ENCODE assay signal across 10 cellular contexts in the genomic region with DNA sequence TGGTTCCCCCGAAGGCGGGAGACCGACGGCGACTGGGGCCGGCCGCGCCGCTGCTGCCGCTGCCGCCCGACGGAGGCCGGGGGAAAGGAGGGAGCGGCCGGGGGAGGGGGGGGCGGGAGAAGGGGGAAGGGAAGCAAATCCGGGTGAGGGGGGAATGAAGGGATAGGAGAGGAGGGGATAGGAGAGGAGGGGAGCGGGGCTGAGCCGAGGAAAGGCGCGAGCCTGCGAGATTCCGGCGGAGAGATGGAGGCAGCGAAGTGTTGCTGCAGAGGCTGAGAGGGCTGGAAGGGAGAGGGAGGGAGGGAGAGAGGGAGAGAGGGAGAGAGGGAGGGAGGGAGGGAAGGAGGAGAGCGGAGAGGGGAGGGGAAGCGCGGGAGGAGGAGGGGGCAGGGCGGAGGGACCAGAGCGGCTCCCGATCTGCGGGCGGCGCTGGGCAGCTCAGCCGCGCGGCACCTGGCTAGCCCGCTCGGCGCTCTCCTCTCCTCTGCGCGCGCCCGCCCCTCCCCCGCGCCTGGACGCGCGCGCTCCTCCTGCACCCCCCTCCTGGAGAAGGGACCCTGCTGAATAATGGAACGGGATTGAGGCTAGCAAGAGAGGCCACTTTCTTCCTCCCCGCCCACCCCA. TPM values are rescaled to one million over a fixed set of nuclear protein-coding genes. Genes with fewer than 3 reads are reported as not detected.
A peak's percentile ranks its signal among the peaks of the same experiment; 100 is the strongest.
DNase-seq lines count a peak whose midpoint lies in the region; ATAC-seq and TF ChIP-seq lines count a peak whose summit lies in the region.
"Had no signal": no experiment of that assay in that cellular context is flagged by ENCODE, and none has a peak within 500 bp of the region (broad histone marks: within the 10 kb centered on the region; RNA-seq: fewer than 3 reads in every experiment).

No MANE protein-coding gene starts in this region.

- no peak overlapping the region for H3K4me3 Mint-ChIP-seq in stimulated activated memory B cell treated with anti-CD40 and anti-IgM and Interleukin-4, amounts not matched to agents 10 μg/mL and 1 μg/mL and 100 μg/mL, for 72 hours

- H3K27me3 Mint-ChIP-seq in stimulated activated memory B cell treated with anti-CD40 and anti-IgM and Interleukin-4, amounts not matched to agents 10 μg/mL and 1 μg/mL and 100 μg/mL, for 72 hours, result peaks cover 46% of the 10 kb centered on the region

- CTCF ChIA-PET in HEK293T (lab: Yijun Ruan, JAX), result no interaction called here
- CTCF ChIA-PET in Panc1 (lab: Charles Lee), result interaction anchor here (0.5 to 0.7 kb wide), 2 partner anchors 195 to 323 kb away, joined by 5 to 10 read pairs; no protein-coding TSS in a partner anchor

- H3K9me3 ChIP-seq in Panc1 (ENCODE audit: control insufficient read depth, insufficient read depth, low read depth, low read length), result no peaks in the 10 kb centered on the region
- no peaks in the 10 kb centered on the region for H3K9me3 ChIP-seq in spleen

- no peaks in the 10 kb centered on the region for H3K9me3 Mint-ChIP-seq in stimulated activated memory B cell treated with anti-CD40 and anti-IgM and Interleukin-4, amounts not matched to agents 10 μg/mL and 1 μg/mL and 100 μg/mL, for 72 hours
- H3K9me3 Mint-ChIP-seq: central memory CD8-positive, alpha-beta T cell had no signal

- H3K27me3 ChIP-seq in Panc1 (ENCODE audit: control insufficient read depth, insufficient read depth, low read length) (peaks cover 25% of the 10 kb centered on the region), spleen (replicated peaks in 1 of 7) (peaks cover 0 to 85% (median 45%) of the 10 kb centered on the region in 7 donors)

- POLR2A ChIA-PET in HEK293T (lab: Yijun Ruan, JAX) (no interaction called here), Panc1 (lab: Charles Lee) (no interaction called here)

- H3K36me3 Mint-ChIP-seq in stimulated activated memory B cell treated with anti-CD40 and anti-IgM and Interleukin-4, amounts not matched to agents 10 μg/mL and 1 μg/mL and 100 μg/mL, for 72 hours, result no peaks in the 10 kb centered on the region

- no peaks in the 10 kb centered on the region for H3K4me1 Mint-ChIP-seq in stimulated activated memory B cell treated with anti-CD40 and anti-IgM and Interleukin-4, amounts not matched to agents 10 μg/mL and 1 μg/mL and 100 μg/mL, for 72 hours
- H3K4me1 Mint-ChIP-seq: central memory CD8-positive, alpha-beta T cell had no signal

- in situ Hi-C loops in Panc1 (cut with HindIII; ENCODE audit: low pct_unique_long_range_greater_than_20kb, low sequenced_read_pairs), result no loop called here

- intact Hi-C loops in Panc1 (cut with micrococcal nuclease; ENCODE audit: unreplicated experiment) (no loop called here), spleen (cut with DNase I; ENCODE audit: low total_unique reads) (no loop called here)

- no peak for TF ChIP-seq POLR2A in spleen (IDR thresholded peaks at IDR 0.05)

- peak; percentile 59 for DNase-seq in HEK293T (ENCODE audit: extremely low spot score)
- no peak for DNase-seq in Panc1 (ENCODE audit: low read depth, low spot score)
- no peak for DNase-seq in spleen

- H3K27ac Mint-ChIP-seq in stimulated activated memory B cell treated with anti-CD40 and anti-IgM and Interleukin-4, amounts not matched to agents 10 μg/mL and 1 μg/mL and 100 μg/mL, for 72 hours, result no peak overlapping the region

- no TSS peak for BruUV-seq in Panc1 (replicated peaks; lab: Mats Ljungman, UMichigan)

- TF ChIP-seq CTCF in Panc1 (IDR thresholded peaks at IDR 0.05) (no peak), spleen (IDR thresholded peaks at IDR 0.05 in 8 of 11, conservative IDR thresholded peaks at IDR 0.05 in 3 of 11) (no peak)

- no peak overlapping the region for H3K4me3 ChIP-seq in Panc1 (ENCODE audit: low read depth in 2 of 2, low read length in 2 of 2)
- peak overlapping the region; percentile 38 for H3K4me3 ChIP-seq in iPS-11a (ENCODE audit: low read depth, low read length)
- peak overlapping the region in 5 of 8 donors; percentile 7 to 61 (median 14) for H3K4me3 ChIP-seq in spleen

- peak; percentile 52; the same call in 1 of the 2 replicates for ATAC-seq in Panc1
- ATAC-seq in activated CD4-positive, CD25-positive, alpha-beta regulatory T cell treated with anti-CD3 and anti-CD28 coated beads, Interleukin-2, amount 50 U/mL, for 24 hours, result no peak
- no peak for ATAC-seq in stimulated activated memory B cell treated with anti-CD40 and anti-IgM and Interleukin-4, amounts not matched to agents 10 μg/mL and 1 μg/mL and 100 μg/mL, for 72 hours
- no peak for ATAC-seq in HG03135 (IDR thresholded peaks at IDR 0.05; ENCODE audit: unreplicated experiment)

- H3K27ac ChIP-seq in Panc1 (ENCODE audit: low read length), result no peak overlapping the region
- no peak overlapping the region for H3K27ac ChIP-seq in spleen

- no peaks in the 10 kb centered on the region for H3K4me1 ChIP-seq in Panc1 (ENCODE audit: control insufficient read depth, insufficient read depth, low read length)
- H3K4me1 ChIP-seq in spleen, result peaks cover 0 to 42% (median 24%) of the 10 kb centered on the region in 6 donors

- H3K36me3 ChIP-seq in Panc1 (ENCODE audit: control insufficient read depth, insufficient read depth, low read length) (no peaks in the 10 kb centered on the region), spleen (no peaks in the 10 kb centered on the region)

- 1 to 4% (median 2%) methylated on average over 35 to 53 of the region's 53 CpGs for WGBS in spleen, 5 donors

TF ChIP-seq in HEK293T, 16 proteins besides CTCF, POLR2A, EP300 and RAD21:
- TF ChIP-seq SUZ12 (IDR thresholded peaks at IDR 0.05) (no peak), FOXM1 (IDR thresholded peaks at IDR 0.05; ENCODE audit: borderline replicate concordance) (no peak), HDGF (IDR thresholded peaks at IDR 0.05; ENCODE audit: borderline replicate concordance) (no peak), ZNF384 (IDR thresholded peaks at IDR 0.05) (no peak), BHLHE40 (IDR thresholded peaks at IDR 0.05; ENCODE audit: borderline replicate concordance) (no peak), FOXK2 (IDR thresholded peaks at IDR 0.05) (no peak), LEF1 (IDR thresholded peaks at IDR 0.05; ENCODE audit: borderline replicate concordance) (no peak), FOXA1 (IDR thresholded peaks at IDR 0.05) (no peak), L3MBTL2 (conservative IDR thresholded peaks at IDR 0.05) (no peak), SP1 (IDR thresholded peaks at IDR 0.05) (no peak), TARDBP (IDR thresholded peaks at IDR 0.05) (no peak), ARNT (IDR thresholded peaks at IDR 0.05) (no peak), ELF4 (IDR thresholded peaks at IDR 0.05) (no peak)

RNA-seq across cellular contexts. Expression of a gene that starts 52.4 kb away (rescaled TPM):
- total RNA-seq in Panc1 (2021; ENCODE audit: unreplicated experiment), result not detected
- not detected for polyA plus RNA-seq in Panc1 (2012; ENCODE audit: insufficient read length)
- not detected for total RNA-seq in spleen
- polyA plus RNA-seq in spleen, result not detected
- total RNA-seq: HT1080, lung microvascular endothelial cell had no signal

Comparison
In these comparisons a context has a peak if more than half of its experiments do, and no peak if none do; other contexts are left out.
1. H3K4me3 ChIP-seq: peak in iPS-11a (single experiment) and spleen (5 of 8); none in Panc1 (0 of 2).